In the genomic region with DNA sequence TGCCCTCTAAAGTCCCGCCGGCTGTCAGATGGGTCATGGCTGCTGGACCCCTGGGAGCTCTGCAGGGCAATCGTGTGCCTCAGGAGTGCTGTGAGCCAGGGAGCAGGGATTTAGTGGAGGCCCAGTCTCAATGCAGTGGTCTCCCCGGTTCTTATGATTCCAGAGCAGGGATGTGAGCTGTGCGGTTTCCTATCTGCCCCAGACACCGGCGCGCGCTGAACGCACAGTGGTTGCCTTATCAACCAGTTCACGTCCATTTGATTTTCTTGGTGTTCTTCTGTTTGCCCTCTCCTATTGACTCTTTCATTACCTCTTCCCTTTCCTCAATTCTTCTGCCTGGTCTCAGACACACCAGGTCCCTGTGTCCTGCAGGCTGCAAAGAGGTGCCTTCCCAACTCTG, we compare ENCODE assay signal across 22 cellular contexts. TPM values are rescaled to one million over a fixed set of nuclear protein-coding genes. Genes with fewer than 3 reads are reported as not detected.
"Had no signal": no experiment of that assay in that cellular context is flagged by ENCODE, and none has a peak within 500 bp of the region (broad histone marks: within the 10 kb centered on the region; RNA-seq: fewer than 3 reads in every experiment).

No MANE protein-coding gene starts in this region.

- H3K9me3 ChIP-seq: colonic mucosa, gastrocnemius medialis, heart right ventricle, right lobe of liver, thoracic aorta, upper lobe of left lung had no signal

- DNase-seq: activated CD4-positive, alpha-beta T cell treated with anti-CD3 and anti-CD28 coated beads, Interleukin-2, amount 10 ng/mL, durations not matched to agents 24 days and 14 days; activated CD8-positive, alpha-beta T cell treated with anti-CD3 and anti-CD28 coated beads, Interleukin-2, amount 10 ng/mL, durations not matched to agents 7 days and 5 days; activated effector memory CD4-positive, alpha-beta T cell treated with Interleukin-2 at 50 U/mL for 16 hours; activated naive CD4-positive, alpha-beta T cell treated with anti-CD3 and anti-CD28 coated beads, Interleukin-2, amount 10 ng/mL, durations not matched to agents 7 days and 5 days; activated T-cell treated with anti-CD3 and anti-CD28 coated beads, Interleukin-2, amount 50 U/mL, for 4 hours; aorta; brain microvascular endothelial cell; immature natural killer cell; kidney glomerular epithelial cell; stimulated activated CD4-positive, alpha-beta T cell treated with anti-CD3 and anti-CD28 coated beads, Interleukin-4, amount 100 ng/mL, for 4 hours had no signal

- H3K4me1 Mint-ChIP-seq: activated CD4-positive, alpha-beta T cell treated with anti-CD3 and anti-CD28 coated beads, Interleukin-2, amount 10 ng/mL, durations not matched to agents 24 days and 14 days; activated naive CD4-positive, alpha-beta T cell treated with anti-CD3 and anti-CD28 coated beads, Interleukin-2, amount 10 ng/mL, durations not matched to agents 7 days and 5 days; immature natural killer cell had no signal

- H3K4me3 Mint-ChIP-seq: activated CD4-positive, alpha-beta T cell treated with anti-CD3 and anti-CD28 coated beads, Interleukin-2, amount 10 ng/mL, durations not matched to agents 24 days and 14 days; activated CD8-positive, alpha-beta T cell treated with anti-CD3 and anti-CD28 coated beads, Interleukin-2, amount 10 ng/mL, durations not matched to agents 7 days and 5 days; activated naive CD4-positive, alpha-beta T cell treated with anti-CD3 and anti-CD28 coated beads, Interleukin-2, amount 10 ng/mL, durations not matched to agents 7 days and 5 days; activated T-cell treated with anti-CD3 and anti-CD28 coated beads, Interleukin-2, amount 50 U/mL, for 4 hours; central memory CD8-positive, alpha-beta T cell; endodermal cell; immature natural killer cell; stimulated activated memory B cell treated with anti-CD40 and anti-IgM and Interleukin-4, amounts not matched to agents 10 μg/mL and 1 μg/mL and 100 μg/mL, for 72 hours had no signal

- H3K4me1 ChIP-seq: colonic mucosa, gastrocnemius medialis had no signal

- H3K36me3 ChIP-seq: brain microvascular endothelial cell, colonic mucosa, gastrocnemius medialis, right lobe of liver, thoracic aorta, upper lobe of left lung had no signal

- H3K27ac ChIP-seq: brain microvascular endothelial cell, colonic mucosa, epithelial cell of prostate, right lobe of liver, thoracic aorta had no signal

- H3K4me3 ChIP-seq: colonic mucosa, gastrocnemius medialis, right lobe of liver, thoracic aorta had no signal

- H3K27me3 ChIP-seq: colonic mucosa, right lobe of liver, upper lobe of left lung had no signal

- FAIRE-seq: TTC549 had no signal

- H3K27ac Mint-ChIP-seq: activated CD4-positive, alpha-beta T cell treated with anti-CD3 and anti-CD28 coated beads, Interleukin-2, amount 10 ng/mL, durations not matched to agents 24 days and 14 days; activated CD8-positive, alpha-beta T cell treated with anti-CD3 and anti-CD28 coated beads, Interleukin-2, amount 10 ng/mL, durations not matched to agents 7 days and 5 days; activated naive CD4-positive, alpha-beta T cell treated with anti-CD3 and anti-CD28 coated beads, Interleukin-2, amount 10 ng/mL, durations not matched to agents 7 days and 5 days; endodermal cell; immature natural killer cell; stimulated activated memory B cell treated with anti-CD40 and anti-IgM and Interleukin-4, amounts not matched to agents 10 μg/mL and 1 μg/mL and 100 μg/mL, for 72 hours had no signal

- H3K36me3 Mint-ChIP-seq: activated naive CD4-positive, alpha-beta T cell treated with anti-CD3 and anti-CD28 coated beads, Interleukin-2, amount 10 ng/mL, durations not matched to agents 7 days and 5 days; immature natural killer cell; stimulated activated memory B cell treated with anti-CD40 and anti-IgM and Interleukin-4, amounts not matched to agents 10 μg/mL and 1 μg/mL and 100 μg/mL, for 72 hours had no signal

- H3K9me3 Mint-ChIP-seq: activated CD4-positive, alpha-beta T cell treated with anti-CD3 and anti-CD28 coated beads, Interleukin-2, amount 10 ng/mL, durations not matched to agents 24 days and 14 days; activated naive CD4-positive, alpha-beta T cell treated with anti-CD3 and anti-CD28 coated beads, Interleukin-2, amount 10 ng/mL, durations not matched to agents 7 days and 5 days; activated T-cell treated with anti-CD3 and anti-CD28 coated beads, Interleukin-2, amount 50 U/mL, for 4 hours; central memory CD8-positive, alpha-beta T cell; endodermal cell; immature natural killer cell; stimulated activated memory B cell treated with anti-CD40 and anti-IgM and Interleukin-4, amounts not matched to agents 10 μg/mL and 1 μg/mL and 100 μg/mL, for 72 hours had no signal

- ATAC-seq: activated CD8-positive, alpha-beta T cell treated with anti-CD3 and anti-CD28 coated beads, Interleukin-2, amount 10 ng/mL, durations not matched to agents 7 days and 5 days; activated T-cell treated with anti-CD3 and anti-CD28 coated beads, Interleukin-2, amount 50 U/mL, for 4 hours had no signal

RNA-seq across cellular contexts. Expression of a gene that starts 55.5 kb away (rescaled TPM):
- total RNA-seq: activated CD4-positive, alpha-beta T cell treated with anti-CD3 and anti-CD28 coated beads, Interleukin-2, amount 10 ng/mL, durations not matched to agents 24 days and 14 days; activated CD8-positive, alpha-beta T cell treated with anti-CD3 and anti-CD28 coated beads, Interleukin-2, amount 10 ng/mL, durations not matched to agents 7 days and 5 days; T-helper 2 cell treated with Interferon-gamma antibody and Interleukin-4, amounts not matched to agents 100 ng/mL and 5 ng/mL, for 36 hours had no signal
- polyA plus RNA-seq: immature natural killer cell had no signal
